Comparison of ENCODE assay signal across 1 cellular context in genomic region chr9:123059472-123060220, GRCh38.
TF ChIP-seq lines count a peak whose summit lies in the region.

No MANE protein-coding gene starts in this region.

TF ChIP-seq in K562, 482 proteins besides CTCF, POLR2A, EP300 and RAD21 (continued from another document):
- TF ChIP-seq BCLAF1 (IDR thresholded peaks at IDR 0.05; ENCODE audit: borderline replicate concordance in 1 of 2, control insufficient read depth in 1 of 2, low read depth in 2 of 2, low read length in 1 of 2) (no peak), ESRRB (CRISPR knock-in tag; IDR thresholded peaks at IDR 0.05; ENCODE audit: borderline replicate concordance) (no peak), ZNF696 (CRISPR knock-in tag; conservative IDR thresholded peaks at IDR 0.05) (no peak), CREBBP (IDR thresholded peaks at IDR 0.05; ENCODE audit: low read depth, low read length) (no peak), NR2F6 (CRISPR knock-in tag; IDR thresholded peaks at IDR 0.05) (no peak), RFX1 (IDR thresholded peaks at IDR 0.05) (no peak), BHLHE40 (IDR thresholded peaks at IDR 0.05; ENCODE audit: low read length) (no peak), ZNF146 (CRISPR knock-in tag; IDR thresholded peaks at IDR 0.05; ENCODE audit: unreplicated experiment) (no peak), HOMEZ (CRISPR knock-in tag; IDR thresholded peaks at IDR 0.05) (no peak), GTF2B (IDR thresholded peaks at IDR 0.05; ENCODE audit: extremely low read depth, insufficient read length) (no peak), CBFB (CRISPR knock-in tag; IDR thresholded peaks at IDR 0.05) (no peak), ZFP36 (IDR thresholded peaks at IDR 0.05; ENCODE audit: low read depth, low read length, partially characterized antibody) (no peak), ZNF174 (CRISPR knock-in tag; IDR thresholded peaks at IDR 0.05) (no peak), STAT6 (CRISPR knock-in tag; IDR thresholded peaks at IDR 0.05) (no peak)
